ENCODE assay signal across 1 cellular context in the genomic region with DNA sequence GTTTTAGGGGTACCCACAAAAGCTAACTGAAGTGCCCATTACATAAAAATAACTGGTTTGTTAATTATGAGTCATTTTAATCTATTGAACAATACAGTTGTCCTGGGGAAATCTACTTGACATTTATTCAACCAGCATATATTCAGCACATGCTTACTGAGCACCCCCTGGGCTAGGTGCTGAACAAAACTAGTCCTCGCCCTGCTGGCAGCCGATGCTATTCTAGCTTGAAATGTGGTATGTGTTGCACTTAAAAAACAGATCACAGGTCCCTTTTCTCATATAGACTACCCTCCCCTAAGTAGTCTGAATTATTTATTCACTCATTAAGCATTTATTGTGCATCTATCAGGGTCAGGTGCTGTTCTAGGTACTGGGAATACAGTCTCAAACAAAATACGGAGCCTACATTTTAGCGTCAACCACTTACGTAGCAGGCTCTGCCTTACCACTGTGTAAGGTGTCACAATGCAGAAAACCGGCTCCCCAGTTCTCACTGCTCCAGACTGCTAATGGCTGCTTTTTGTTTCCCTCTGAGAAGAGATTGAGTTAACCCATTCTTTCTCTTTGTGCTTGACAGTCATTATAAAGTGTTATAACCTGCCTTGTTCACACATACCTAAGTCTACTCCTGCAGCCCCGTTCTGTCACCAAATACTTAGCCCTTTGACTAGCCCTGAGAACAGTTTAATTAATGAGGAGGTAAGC.
TF ChIP-seq lines count a peak whose summit lies in the region.

No MANE protein-coding gene starts in this region.

TF ChIP-seq in K562, 482 proteins besides CTCF, POLR2A, EP300 and RAD21:
- no peak for TF ChIP-seq CBFA2T2 (conservative IDR thresholded peaks at IDR 0.05)
- TF ChIP-seq, protein P1, sequence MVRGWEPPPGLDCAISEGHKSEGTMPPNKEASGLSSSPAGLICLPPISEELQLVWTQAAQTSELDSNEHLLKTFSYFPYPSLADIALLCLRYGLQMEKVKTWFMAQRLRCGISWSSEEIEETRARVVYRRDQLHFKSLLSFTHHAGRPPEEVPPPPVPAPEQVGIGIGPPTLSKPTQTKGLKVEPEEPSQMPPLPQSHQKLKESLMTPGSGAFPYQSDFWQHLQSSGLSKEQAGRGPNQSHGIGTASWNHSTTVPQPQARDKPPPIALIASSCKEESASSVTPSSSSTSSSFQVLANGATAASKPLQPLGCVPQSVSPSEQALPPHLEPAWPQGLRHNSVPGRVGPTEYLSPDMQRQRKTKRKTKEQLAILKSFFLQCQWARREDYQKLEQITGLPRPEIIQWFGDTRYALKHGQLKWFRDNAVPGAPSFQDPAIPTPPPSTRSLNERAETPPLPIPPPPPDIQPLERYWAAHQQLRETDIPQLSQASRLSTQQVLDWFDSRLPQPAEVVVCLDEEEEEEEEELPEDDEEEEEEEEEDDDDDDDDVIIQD (CRISPR knock-in tag; IDR thresholded peaks at IDR 0.05): no peak
- TF ChIP-seq FIP1L1 (IDR thresholded peaks at IDR 0.05; ENCODE audit: low read depth, low read length, poor library complexity, severe bottlenecking): no peak
- TF ChIP-seq CREBBP (IDR thresholded peaks at IDR 0.05; ENCODE audit: low read depth, low read length): no peak
- TF ChIP-seq ZNF3 (CRISPR knock-in tag; IDR thresholded peaks at IDR 0.05): no peak
- TF ChIP-seq ZC3H11A (IDR thresholded peaks at IDR 0.05; ENCODE audit: low read depth, low read length): no peak
- TF ChIP-seq, protein P2, sequence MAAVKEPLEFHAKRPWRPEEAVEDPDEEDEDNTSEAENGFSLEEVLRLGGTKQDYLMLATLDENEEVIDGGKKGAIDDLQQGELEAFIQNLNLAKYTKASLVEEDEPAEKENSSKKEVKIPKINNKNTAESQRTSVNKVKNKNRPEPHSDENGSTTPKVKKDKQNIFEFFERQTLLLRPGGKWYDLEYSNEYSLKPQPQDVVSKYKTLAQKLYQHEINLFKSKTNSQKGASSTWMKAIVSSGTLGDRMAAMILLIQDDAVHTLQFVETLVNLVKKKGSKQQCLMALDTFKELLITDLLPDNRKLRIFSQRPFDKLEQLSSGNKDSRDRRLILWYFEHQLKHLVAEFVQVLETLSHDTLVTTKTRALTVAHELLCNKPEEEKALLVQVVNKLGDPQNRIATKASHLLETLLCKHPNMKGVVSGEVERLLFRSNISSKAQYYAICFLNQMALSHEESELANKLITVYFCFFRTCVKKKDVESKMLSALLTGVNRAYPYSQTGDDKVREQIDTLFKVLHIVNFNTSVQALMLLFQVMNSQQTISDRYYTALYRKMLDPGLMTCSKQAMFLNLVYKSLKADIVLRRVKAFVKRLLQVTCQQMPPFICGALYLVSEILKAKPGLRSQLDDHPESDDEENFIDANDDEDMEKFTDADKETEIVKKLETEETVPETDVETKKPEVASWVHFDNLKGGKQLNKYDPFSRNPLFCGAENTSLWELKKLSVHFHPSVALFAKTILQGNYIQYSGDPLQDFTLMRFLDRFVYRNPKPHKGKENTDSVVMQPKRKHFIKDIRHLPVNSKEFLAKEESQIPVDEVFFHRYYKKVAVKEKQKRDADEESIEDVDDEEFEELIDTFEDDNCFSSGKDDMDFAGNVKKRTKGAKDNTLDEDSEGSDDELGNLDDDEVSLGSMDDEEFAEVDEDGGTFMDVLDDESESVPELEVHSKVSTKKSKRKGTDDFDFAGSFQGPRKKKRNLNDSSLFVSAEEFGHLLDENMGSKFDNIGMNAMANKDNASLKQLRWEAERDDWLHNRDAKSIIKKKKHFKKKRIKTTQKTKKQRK (IDR thresholded peaks at IDR 0.05; ENCODE audit: borderline replicate concordance, low read depth, low read length): no peak
- TF ChIP-seq ZNF253 (CRISPR knock-in tag; conservative IDR thresholded peaks at IDR 0.05): no peak
- TF ChIP-seq SETDB1 (IDR thresholded peaks at IDR 0.05; ENCODE audit: low read length): no peak
- no peak for TF ChIP-seq ADNP (tag; IDR thresholded peaks at IDR 0.05)
- TF ChIP-seq, protein P3, sequence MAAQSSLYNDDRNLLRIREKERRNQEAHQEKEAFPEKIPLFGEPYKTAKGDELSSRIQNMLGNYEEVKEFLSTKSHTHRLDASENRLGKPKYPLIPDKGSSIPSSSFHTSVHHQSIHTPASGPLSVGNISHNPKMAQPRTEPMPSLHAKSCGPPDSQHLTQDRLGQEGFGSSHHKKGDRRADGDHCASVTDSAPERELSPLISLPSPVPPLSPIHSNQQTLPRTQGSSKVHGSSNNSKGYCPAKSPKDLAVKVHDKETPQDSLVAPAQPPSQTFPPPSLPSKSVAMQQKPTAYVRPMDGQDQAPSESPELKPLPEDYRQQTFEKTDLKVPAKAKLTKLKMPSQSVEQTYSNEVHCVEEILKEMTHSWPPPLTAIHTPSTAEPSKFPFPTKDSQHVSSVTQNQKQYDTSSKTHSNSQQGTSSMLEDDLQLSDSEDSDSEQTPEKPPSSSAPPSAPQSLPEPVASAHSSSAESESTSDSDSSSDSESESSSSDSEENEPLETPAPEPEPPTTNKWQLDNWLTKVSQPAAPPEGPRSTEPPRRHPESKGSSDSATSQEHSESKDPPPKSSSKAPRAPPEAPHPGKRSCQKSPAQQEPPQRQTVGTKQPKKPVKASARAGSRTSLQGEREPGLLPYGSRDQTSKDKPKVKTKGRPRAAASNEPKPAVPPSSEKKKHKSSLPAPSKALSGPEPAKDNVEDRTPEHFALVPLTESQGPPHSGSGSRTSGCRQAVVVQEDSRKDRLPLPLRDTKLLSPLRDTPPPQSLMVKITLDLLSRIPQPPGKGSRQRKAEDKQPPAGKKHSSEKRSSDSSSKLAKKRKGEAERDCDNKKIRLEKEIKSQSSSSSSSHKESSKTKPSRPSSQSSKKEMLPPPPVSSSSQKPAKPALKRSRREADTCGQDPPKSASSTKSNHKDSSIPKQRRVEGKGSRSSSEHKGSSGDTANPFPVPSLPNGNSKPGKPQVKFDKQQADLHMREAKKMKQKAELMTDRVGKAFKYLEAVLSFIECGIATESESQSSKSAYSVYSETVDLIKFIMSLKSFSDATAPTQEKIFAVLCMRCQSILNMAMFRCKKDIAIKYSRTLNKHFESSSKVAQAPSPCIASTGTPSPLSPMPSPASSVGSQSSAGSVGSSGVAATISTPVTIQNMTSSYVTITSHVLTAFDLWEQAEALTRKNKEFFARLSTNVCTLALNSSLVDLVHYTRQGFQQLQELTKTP (IDR thresholded peaks at IDR 0.05; ENCODE audit: low read depth in 1 of 2, partially characterized antibody in 2 of 2): no peak
- TF ChIP-seq BCL6 (CRISPR knock-in tag; IDR thresholded peaks at IDR 0.05): no peak
- TF ChIP-seq ZNF551 (CRISPR knock-in tag; IDR thresholded peaks at IDR 0.05): no peak
- TF ChIP-seq RAD51 (IDR thresholded peaks at IDR 0.05; ENCODE audit: borderline replicate concordance, low read depth): no peak
- TF ChIP-seq CSDE1 (IDR thresholded peaks at IDR 0.05): no peak
- TF ChIP-seq TAF9B (IDR thresholded peaks at IDR 0.05; ENCODE audit: partially characterized antibody): no peak
- TF ChIP-seq, protein P4, sequence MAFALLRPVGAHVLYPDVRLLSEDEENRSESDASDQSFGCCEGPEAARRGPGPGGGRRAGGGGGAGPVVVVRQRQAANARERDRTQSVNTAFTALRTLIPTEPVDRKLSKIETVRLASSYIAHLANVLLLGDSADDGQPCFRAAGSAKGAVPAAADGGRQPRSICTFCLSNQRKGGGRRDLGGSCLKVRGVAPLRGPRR (CRISPR knock-in tag; IDR thresholded peaks at IDR 0.05): no peak
- TF ChIP-seq ZBTB8A (IDR thresholded peaks at IDR 0.05; ENCODE audit: partially characterized antibody): no peak
- TF ChIP-seq ATF4 (CRISPR knock-in tag; IDR thresholded peaks at IDR 0.05): no peak
